In the genomic region with DNA sequence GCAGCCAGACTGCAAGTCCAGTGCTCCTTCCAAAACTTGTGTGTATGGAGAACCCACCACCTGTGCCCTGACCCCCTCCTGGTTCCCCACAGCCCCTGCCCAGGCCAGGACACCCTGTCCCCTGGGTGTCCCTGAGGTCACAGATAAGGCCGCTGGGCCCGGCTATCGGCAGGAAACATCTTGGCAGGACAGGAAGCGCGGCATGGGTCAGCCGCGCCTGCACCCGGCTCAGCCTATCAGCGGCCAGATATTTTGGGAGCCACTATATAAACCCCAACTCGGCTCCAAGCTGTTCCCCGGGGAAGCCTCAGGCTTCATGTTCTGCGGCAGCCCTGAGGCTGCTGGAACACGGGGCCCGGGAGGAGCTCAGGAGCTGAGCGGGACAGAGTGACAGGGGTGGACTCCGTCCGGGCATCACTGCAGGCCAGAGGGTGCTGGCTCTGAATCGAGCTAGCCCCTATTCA, we compare ENCODE assay signal across 12 cellular contexts.
A peak's percentile ranks its signal among the peaks of the same experiment; 100 is the strongest.
DNase-seq lines count a peak whose midpoint lies in the region; ATAC-seq and TF ChIP-seq lines count a peak whose summit lies in the region.
"Had no signal": no experiment of that assay in that cellular context is flagged by ENCODE, and none has a peak within 500 bp of the region (broad histone marks: within the 10 kb centered on the region; RNA-seq: fewer than 3 reads in every experiment).

No MANE protein-coding gene starts in this region.

- H3K36me3 Mint-ChIP-seq in endothelial cell (ENCODE audit: low read depth, unreplicated experiment): peaks cover 7% of the 10 kb centered on the region

- intact Hi-C loops in transverse colon (cut with DNase I; ENCODE audit: low total_unique reads): no loop called here

- H3K4me1 Mint-ChIP-seq in endothelial cell (ENCODE audit: unreplicated experiment): peaks cover 15% of the 10 kb centered on the region

- H3K27ac Mint-ChIP-seq in endothelial cell (ENCODE audit: unreplicated experiment): peak overlapping the region; percentile 67
- H3K27ac Mint-ChIP-seq: T-helper 2 cell treated with Interferon-gamma antibody and Interleukin-4, amounts not matched to agents 5 μg/mL and 100 μg/mL, for 36 hours had no signal

- no peaks in the 10 kb centered on the region for H3K9me3 ChIP-seq in transverse colon

- TF ChIP-seq EP300 in transverse colon (IDR thresholded peaks at IDR 0.05; ENCODE audit: low read depth): peak; percentile 92

- no peak for ATAC-seq in GM18858 (IDR thresholded peaks at IDR 0.05; ENCODE audit: unreplicated experiment)

- TF ChIP-seq POLR2A in transverse colon (IDR thresholded peaks at IDR 0.05): peak; percentile 39

- peaks cover 12% of the 10 kb centered on the region for H3K27me3 Mint-ChIP-seq in endothelial cell (ENCODE audit: unreplicated experiment)

- H3K4me3 Mint-ChIP-seq in endothelial cell (ENCODE audit: unreplicated experiment): no peak overlapping the region

- H3K9me3 Mint-ChIP-seq in endothelial cell (ENCODE audit: unreplicated experiment): peaks cover 6% of the 10 kb centered on the region
- H3K9me3 Mint-ChIP-seq: T-helper 2 cell treated with Interferon-gamma antibody and Interleukin-4, amounts not matched to agents 5 μg/mL and 100 μg/mL, for 36 hours had no signal

- H3K27me3 ChIP-seq in transverse colon: no peaks in the 10 kb centered on the region

- peak overlapping the region; percentile 42 to 73 (median 68) for H3K27ac ChIP-seq in transverse colon

- H3K4me3 ChIP-seq in transverse colon: no peak overlapping the region
- H3K4me3 ChIP-seq: skin epidermis had no signal

- in situ Hi-C loops in transverse colon (cut with MboI; ENCODE audit: low pct_ligation_motif_present in 1 of 4, low pct_unique_long_range_greater_than_20kb in 1 of 4, low sequenced_read_pairs in 3 of 4): no loop called here

- H3K4me1 ChIP-seq in transverse colon: peaks cover 2 to 32% (median 8%) of the 10 kb centered on the region in 4 donors

- peak; percentile 81 for DNase-seq in OCI-M1 (lab: John Stamatoyannopoulos, UW)
- DNase-seq in endothelial cell (ENCODE audit: low spot score): peak; percentile 68
- peak; percentile 66 for DNase-seq in medulla oblongata (ENCODE audit: extremely low spot score)
- peak; percentile 44 for DNase-seq in transverse colon
- DNase-seq in NCI-H345 treated with DMSO at 0.1 percent for 48 hours (lab: John Stamatoyannopoulos, UW; ENCODE audit: unreplicated experiment): no peak
- no peak for DNase-seq in DMS79 treated with DMSO at 0.1 percent for 48 hours (lab: John Stamatoyannopoulos, UW)
- DNase-seq in NCI-H2196 treated with DMSO at 0.1 percent for 48 hours (lab: John Stamatoyannopoulos, UW; ENCODE audit: unreplicated experiment): no peak
- DNase-seq: effector CD8-positive, alpha-beta T cell; NCI-H510A treated with DMSO at 0.1 percent for 48 hours had no signal

- WGBS in transverse colon (ENCODE audit: low coverage in 1 of 2), 2 donors: 80% methylated on average over 18 of the region's 18 CpGs; no CpG with 5 or more reads in 1 of the 2 donors

- H3K36me3 ChIP-seq in transverse colon: no peaks in the 10 kb centered on the region

- TF ChIP-seq CTCF in endothelial cell (IDR thresholded peaks at IDR 0.05; ENCODE audit: unreplicated experiment) (no peak), transverse colon (IDR thresholded peaks at IDR 0.05) (no peak)

Comparison
In these comparisons a context has a peak if more than half of its experiments do, and no peak if none do; other contexts are left out.
1. DNase-seq: peak in OCI-M1 (single experiment), endothelial cell (single experiment), medulla oblongata (single experiment) and transverse colon (single experiment); none in NCI-H345 treated with DMSO at 0.1 percent for 48 hours (single experiment), DMS79 treated with DMSO at 0.1 percent for 48 hours (single experiment) and NCI-H2196 treated with DMSO at 0.1 percent for 48 hours (single experiment).